Comparison of ENCODE assay signal across 8 cellular contexts in the genomic region with DNA sequence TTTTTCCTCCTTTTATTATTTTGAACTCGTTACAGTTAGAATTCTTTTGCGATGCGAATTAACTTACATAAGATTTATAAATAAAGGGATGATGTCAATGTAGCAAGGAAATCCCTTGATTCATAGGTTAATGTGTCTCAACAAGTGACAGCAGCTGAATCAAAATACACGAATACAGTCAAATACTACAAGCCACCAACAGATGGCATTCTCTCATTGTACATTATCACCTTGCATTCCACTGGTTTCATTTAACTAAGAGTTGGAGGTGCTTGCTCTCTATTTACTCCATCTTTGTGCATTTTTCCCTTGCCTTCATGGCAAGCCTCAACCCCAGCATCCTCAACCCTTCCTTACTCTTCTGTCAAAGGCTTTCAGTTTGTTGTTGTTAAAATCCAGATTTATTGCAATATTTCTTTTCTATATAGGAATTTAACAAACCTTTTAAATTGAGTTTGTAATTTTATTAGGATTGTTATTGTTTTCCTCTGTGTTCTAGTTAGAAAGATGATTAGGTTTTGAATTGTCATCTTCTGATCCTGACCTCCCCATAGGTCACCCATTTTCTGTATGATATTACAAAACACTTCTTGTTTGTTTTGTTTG.
DNase-seq lines count a peak whose midpoint lies in the region; ATAC-seq, FAIRE-seq and TF ChIP-seq lines count a peak whose summit lies in the region.

No MANE protein-coding gene starts in this region.

- H3K9me3 ChIP-seq in astrocyte (ENCODE audit: insufficient read depth, low read depth, low read length) (no peaks in the 10 kb centered on the region), tibial artery (no peaks in the 10 kb centered on the region)

- H3K4me3 Mint-ChIP-seq in astrocyte (ENCODE audit: unreplicated experiment), result no peak overlapping the region

- H3K79me2 ChIP-seq in astrocyte (ENCODE audit: insufficient read depth, low read length), result no peaks in the 10 kb centered on the region

- H2AFZ ChIP-seq in astrocyte (ENCODE audit: low read depth, low read length), result no peak overlapping the region

- no peaks in the 10 kb centered on the region for H3K9me3 Mint-ChIP-seq in astrocyte (ENCODE audit: unreplicated experiment)

- H3K4me1 ChIP-seq in astrocyte (ENCODE audit: insufficient read depth, low read length) (no peaks in the 10 kb centered on the region), tibial artery (no peaks in the 10 kb centered on the region)

- H3K27me3 ChIP-seq in astrocyte (ENCODE audit: insufficient read depth, low read length), result no peaks in the 10 kb centered on the region
- no peaks in the 10 kb centered on the region for H3K27me3 ChIP-seq in tibial artery

- no peak overlapping the region for H3K4me2 ChIP-seq in astrocyte (ENCODE audit: low read length)

- no peaks in the 10 kb centered on the region for H3K36me3 Mint-ChIP-seq in astrocyte (ENCODE audit: low read depth, unreplicated experiment)

- TF ChIP-seq CTCF in astrocyte (IDR thresholded peaks at IDR 0.05; ENCODE audit: insufficient read depth, low read depth, low read length), result peak; percentile 53
- peak; percentile 39 to 47 for TF ChIP-seq CTCF in tibial artery (IDR thresholded peaks at IDR 0.05)

- H3K4me1 Mint-ChIP-seq in astrocyte (ENCODE audit: low read depth, unreplicated experiment), result no peaks in the 10 kb centered on the region

- DNase-seq in DMS53 (lab: John Stamatoyannopoulos, UW) (peak; percentile 84), NCI-H2227 treated with DMSO at 0.1 percent for 48 hours (lab: John Stamatoyannopoulos, UW) (peak; percentile 68), astrocyte (ENCODE audit: low read depth) (peak; percentile 25), islet precursor cell (peak; percentile 27), tibial artery (no peak)
- DNase-seq in stimulated activated CD4-positive, alpha-beta T cell treated with anti-CD3 and anti-CD28 coated beads, Interleukin-12 subunit alpha, Interleukin-12 subunit beta, amount 100 ng/mL, for 4 hours, result no peak

- H3K9ac ChIP-seq in astrocyte (ENCODE audit: low read length), result no peak overlapping the region

- peak; percentile 20 for FAIRE-seq in astrocyte (lab: Jason Lieb, UNC)

- intact Hi-C loops in tibial artery (cut with DNase I; ENCODE audit: low total_unique reads), result loop anchor here (10.0 kb wide), 1 partner anchor 87 kb away; no protein-coding TSS in a partner anchor

- no peak overlapping the region for H3K27ac ChIP-seq in astrocyte (ENCODE audit: low read depth, low read length)
- no peak overlapping the region for H3K27ac ChIP-seq in tibial artery

- H3K27ac Mint-ChIP-seq in astrocyte (ENCODE audit: unreplicated experiment), result no peak overlapping the region

- no peaks in the 10 kb centered on the region for H3K36me3 ChIP-seq in astrocyte (ENCODE audit: insufficient read depth, low read length)
- H3K36me3 ChIP-seq in tibial artery, result no peaks in the 10 kb centered on the region

- H3K4me3 ChIP-seq in astrocyte (ENCODE audit: insufficient read depth, low read depth, low read length) (no peak overlapping the region), tibial artery (no peak overlapping the region)

- ATAC-seq in GM19372 (IDR thresholded peaks at IDR 0.05; ENCODE audit: low read depth, unreplicated experiment) (peak; percentile 89), HG03175 (IDR thresholded peaks at IDR 0.05; ENCODE audit: unreplicated experiment) (peak; percentile 89)

- H3K27me3 Mint-ChIP-seq in astrocyte (ENCODE audit: low read depth, unreplicated experiment), result no peaks in the 10 kb centered on the region

- H4K20me1 ChIP-seq in astrocyte (ENCODE audit: insufficient read depth, low read length), result no peaks in the 10 kb centered on the region

Comparison
In these comparisons a context has a peak if more than half of its experiments do, and no peak if none do; other contexts are left out.
1. DNase-seq: peak in DMS53 (single experiment), NCI-H2227 treated with DMSO at 0.1 percent for 48 hours (single experiment), astrocyte (single experiment) and islet precursor cell (single experiment); none in tibial artery (0 of 2) and stimulated activated CD4-positive, alpha-beta T cell treated with anti-CD3 and anti-CD28 coated beads, Interleukin-12 subunit alpha, Interleukin-12 subunit beta, amount 100 ng/mL, for 4 hours (single experiment).